Comparison of ENCODE assay signal across 12 cellular contexts in genomic region chr10:3526721-3527120, GRCh38.
DNase-seq lines count a peak whose midpoint lies in the region; TF ChIP-seq lines count a peak whose summit lies in the region.
"Had no signal": no experiment of that assay in that cellular context is flagged by ENCODE, and none has a peak within 500 bp of the region (broad histone marks: within the 10 kb centered on the region; RNA-seq: fewer than 3 reads in every experiment).

No MANE protein-coding gene starts in this region.

- H3K36me3 ChIP-seq in breast epithelium (no peaks in the 10 kb centered on the region), esophagus muscularis mucosa (no peaks in the 10 kb centered on the region), muscle layer of colon (ENCODE audit: insufficient read depth, low read length) (no peaks in the 10 kb centered on the region), uterus (no peaks in the 10 kb centered on the region)

- H3K4me3 ChIP-seq in breast epithelium (no peak overlapping the region), esophagus muscularis mucosa (no peak overlapping the region), muscle layer of colon (ENCODE audit: low read depth in 1 of 2, low read length in 2 of 2) (no peak overlapping the region), uterus (no peak overlapping the region)

- POLR2A ChIA-PET in MCF 10A (lab: Yijun Ruan, JAX), result no interaction called here

- no peaks in the 10 kb centered on the region for H3K27me3 Mint-ChIP-seq in MCF 10A (ENCODE audit: insufficient read depth, unreplicated experiment)

- no peak overlapping the region for H3K9ac ChIP-seq in muscle layer of colon (ENCODE audit: low read length)

- no peaks in the 10 kb centered on the region for H3K27me3 ChIP-seq in breast epithelium
- H3K27me3 ChIP-seq in esophagus muscularis mucosa, result no peaks in the 10 kb centered on the region
- H3K27me3 ChIP-seq in muscle layer of colon (ENCODE audit: control insufficient read depth in 1 of 2, insufficient read depth in 2 of 2, low read length in 2 of 2), result no peaks in the 10 kb centered on the region
- H3K27me3 ChIP-seq in uterus, result no peaks in the 10 kb centered on the region

- H3K4me1 ChIP-seq in breast epithelium (no peaks in the 10 kb centered on the region), esophagus muscularis mucosa (peaks cover 21 to 38% (median 31%) of the 10 kb centered on the region in 4 donors), muscle layer of colon (ENCODE audit: insufficient read depth, low read length) (peaks cover 13% of the 10 kb centered on the region), uterus (no peaks in the 10 kb centered on the region)

- no TSS peak for BruUV-seq in MCF 10A (replicated peaks; lab: Mats Ljungman, UMichigan)

- DNase-seq in breast epithelium (ENCODE audit: low spot score in 2 of 2), result no peak
- DNase-seq in MCF 10A (ENCODE audit: unreplicated experiment), result no peak
- no peak for DNase-seq in esophagus muscularis mucosa (ENCODE audit: extremely low spot score)
- DNase-seq in uterus, result no peak
- no peak for DNase-seq in activated CD8-positive, alpha-beta memory T cell treated with anti-CD3 and anti-CD28 coated beads, Interleukin-2, amount 50 U/mL, for 48 hours
- no peak for DNase-seq in NCI-H1092 (lab: John Stamatoyannopoulos, UW)
- no peak for DNase-seq in activated effector memory CD4-positive, alpha-beta T cell treated with anti-CD3 and anti-CD28 coated beads, Interleukin-2, amount 50 U/mL, for 16 hours
- DNase-seq: activated T-cell treated with anti-CD3 and anti-CD28 coated beads, Interleukin-2, amount 50 U/mL, for 48 hours; RPMI8226 had no signal

- CTCF ChIA-PET in MCF 10A (lab: Yijun Ruan, JAX), result no interaction called here

- H3K9me3 ChIP-seq in breast epithelium, result no peaks in the 10 kb centered on the region
- no peaks in the 10 kb centered on the region for H3K9me3 ChIP-seq in esophagus muscularis mucosa
- no peaks in the 10 kb centered on the region for H3K9me3 ChIP-seq in muscle layer of colon (ENCODE audit: low read length)
- H3K9me3 ChIP-seq in uterus, result no peaks in the 10 kb centered on the region

- no peak overlapping the region for H3K4me3 Mint-ChIP-seq in MCF 10A (ENCODE audit: unreplicated experiment)
- H3K4me3 Mint-ChIP-seq: dendritic cell treated with granulocyte-macrophage colony-stimulating factor and Interleukin-4, amounts not matched to agents 40 ng/mL and 50 ng/mL, for 4 days; IgD-negative memory B cell had no signal

- no peak for TF ChIP-seq POLR2A in breast epithelium (IDR thresholded peaks at IDR 0.05)
- TF ChIP-seq POLR2A in esophagus muscularis mucosa (IDR thresholded peaks at IDR 0.05; ENCODE audit: low read depth), result no peak
- TF ChIP-seq POLR2A in uterus (IDR thresholded peaks at IDR 0.05), result no peak

- no peak for TF ChIP-seq CTCF in breast epithelium (IDR thresholded peaks at IDR 0.05)
- TF ChIP-seq CTCF in MCF 10A (IDR thresholded peaks at IDR 0.05; ENCODE audit: unreplicated experiment), result no peak
- no peak for TF ChIP-seq CTCF in esophagus muscularis mucosa (IDR thresholded peaks at IDR 0.05)
- TF ChIP-seq CTCF in uterus (IDR thresholded peaks at IDR 0.05), result no peak

- no peak for TF ChIP-seq EP300 in esophagus muscularis mucosa (IDR thresholded peaks at IDR 0.05)

- H3K36me3 Mint-ChIP-seq in MCF 10A (ENCODE audit: insufficient read depth, unreplicated experiment), result no peaks in the 10 kb centered on the region
- H3K36me3 Mint-ChIP-seq: IgD-negative memory B cell had no signal

- intact Hi-C loops in breast epithelium (cut with DNase I; ENCODE audit: low total_unique reads), result no loop called here
- intact Hi-C loops in MCF 10A (cut with micrococcal nuclease), result loop anchor here (5.0 kb wide), 1 partner anchor 59 kb away; no protein-coding TSS in a partner anchor
- intact Hi-C loops in esophagus muscularis mucosa (cut with DNase I), result no loop called here
- intact Hi-C loops in uterus (cut with DNase I; ENCODE audit: low total_unique reads), result no loop called here

- H3K27ac ChIP-seq in breast epithelium (peak overlapping the region; percentile 65 to 69), esophagus muscularis mucosa (replicated peaks in 1 of 4) (peak overlapping the region; percentile 55 to 76 (median 66)), muscle layer of colon (ENCODE audit: low read depth, low read length) (peak overlapping the region; percentile 27), uterus (peak overlapping the region; percentile 64 to 79)

- no peaks in the 10 kb centered on the region for H3K9me3 Mint-ChIP-seq in MCF 10A (ENCODE audit: unreplicated experiment)
- H3K9me3 Mint-ChIP-seq: dendritic cell treated with granulocyte-macrophage colony-stimulating factor and Interleukin-4, amounts not matched to agents 40 ng/mL and 50 ng/mL, for 4 days had no signal

- peaks cover 19% of the 10 kb centered on the region for H3K4me1 Mint-ChIP-seq in MCF 10A (ENCODE audit: insufficient read depth, unreplicated experiment)

- WGBS in esophagus muscularis mucosa, result 40% methylated on average over 5 of the region's 5 CpGs

- H3K27ac Mint-ChIP-seq in MCF 10A (ENCODE audit: low read depth, unreplicated experiment), result no peak overlapping the region
- H3K27ac Mint-ChIP-seq: dendritic cell treated with granulocyte-macrophage colony-stimulating factor and Interleukin-4, amounts not matched to agents 40 ng/mL and 50 ng/mL, for 4 days; IgD-negative memory B cell had no signal
